ENCODE assay signal across 1 cellular context in the genomic region with DNA sequence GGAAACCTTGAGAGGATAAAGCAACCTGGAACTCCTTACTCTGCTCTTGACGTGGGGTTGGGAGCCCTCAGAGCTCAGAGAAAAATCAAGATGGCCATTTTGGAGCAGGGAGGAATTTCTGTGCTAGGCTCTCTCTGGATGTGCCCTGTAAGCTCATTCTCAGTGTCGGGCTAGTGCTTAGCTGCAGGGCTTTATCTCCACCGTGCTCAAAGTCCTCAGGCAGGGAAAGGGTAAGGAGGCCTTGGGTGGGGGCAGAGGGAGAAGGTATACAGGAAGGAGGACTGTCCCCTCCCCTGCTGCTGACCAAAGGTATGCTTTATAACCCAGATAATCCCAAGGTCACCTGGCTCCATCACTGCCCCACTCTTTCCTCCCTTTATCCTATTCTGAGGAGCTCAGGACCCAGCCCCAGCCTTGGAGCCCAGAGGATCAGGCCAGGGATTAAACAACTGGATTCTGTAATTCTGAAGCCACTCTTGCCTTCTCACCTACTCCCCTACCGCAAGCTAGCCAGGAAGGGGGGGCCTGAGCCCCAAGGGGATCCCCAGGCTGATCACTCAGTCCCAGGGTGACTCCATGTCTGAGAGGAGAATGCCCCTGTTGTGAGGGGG.
TF ChIP-seq lines count a peak whose summit lies in the region.

No MANE protein-coding gene starts in this region.

TF ChIP-seq in endothelial cell of umbilical vein, 7 proteins besides CTCF, POLR2A, EP300 and RAD21:
- TF ChIP-seq POLR2AphosphoS5 (IDR thresholded peaks at IDR 0.05; ENCODE audit: insufficient read depth, low read depth, low read length) (no peak), JUN (IDR thresholded peaks at IDR 0.05; ENCODE audit: borderline replicate concordance, insufficient read depth, insufficient read length, low read depth) (no peak), MYC (IDR thresholded peaks at IDR 0.05; ENCODE audit: low read depth, low read length) (no peak), FOS (IDR thresholded peaks at IDR 0.05; ENCODE audit: borderline replicate concordance, insufficient read depth, low read length) (no peak), GATA2 (IDR thresholded peaks at IDR 0.05; ENCODE audit: insufficient read depth, insufficient read length, low read depth, low read length) (no peak), EZH2 (IDR thresholded peaks at IDR 0.05; ENCODE audit: borderline replicate concordance, low read depth, low read length, severe bottlenecking) (no peak)
- TF ChIP-seq, protein P1, sequence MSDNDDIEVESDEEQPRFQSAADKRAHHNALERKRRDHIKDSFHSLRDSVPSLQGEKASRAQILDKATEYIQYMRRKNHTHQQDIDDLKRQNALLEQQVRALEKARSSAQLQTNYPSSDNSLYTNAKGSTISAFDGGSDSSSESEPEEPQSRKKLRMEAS (IDR thresholded peaks at IDR 0.05; ENCODE audit: insufficient read depth, insufficient read length) = no peak
